In the genomic region with DNA sequence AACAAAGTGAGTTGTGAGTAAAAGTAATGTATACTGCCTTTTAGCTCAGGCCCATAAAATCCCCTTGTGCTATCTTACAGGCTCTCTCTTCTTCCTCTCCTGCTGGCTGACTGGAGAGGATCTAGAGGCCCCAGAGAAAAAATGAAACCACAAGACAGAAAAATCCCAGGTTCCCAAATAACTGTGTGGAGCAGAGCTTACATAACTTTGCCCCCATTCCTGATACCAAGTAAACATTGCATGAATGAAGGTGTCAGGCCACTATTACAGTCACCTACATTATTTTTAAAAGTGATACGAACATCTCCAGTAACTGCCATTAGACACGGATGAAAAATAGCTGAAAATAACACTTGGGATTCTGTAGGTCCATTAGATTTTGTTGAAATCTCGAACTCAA, we compare ENCODE assay signal across 26 cellular contexts.
DNase-seq lines count a peak whose midpoint lies in the region; ATAC-seq, FAIRE-seq and TF ChIP-seq lines count a peak whose summit lies in the region.
"Had no signal": no experiment of that assay in that cellular context is flagged by ENCODE, and none has a peak within 500 bp of the region (broad histone marks: within the 10 kb centered on the region; RNA-seq: fewer than 3 reads in every experiment).

No MANE protein-coding gene starts in this region.

- 85 to 86% methylated on average over 3 of the region's 3 CpGs for WGBS in lower leg skin, 2 donors

- no peak overlapping the region for H3K27ac ChIP-seq in GM23338 (ENCODE audit: low read depth)
- H3K27ac ChIP-seq: BLaER1 had no signal

- H3K27me3 Mint-ChIP-seq in GM23338 (ENCODE audit: insufficient read depth, low read depth, poor library complexity): no peaks in the 10 kb centered on the region

- H3K4me3 ChIP-seq in GM23338 (no peak overlapping the region), lower leg skin (ENCODE audit: low read depth, poor library complexity, severe bottlenecking) (no peak overlapping the region)
- H3K4me3 ChIP-seq: BLaER1, GM12878 had no signal

- no peaks in the 10 kb centered on the region for H3F3A ChIP-seq in GM23338 (replicated peaks; ENCODE audit: low read depth)

- ATAC-seq in GM23338 (no peak), left lobe of liver (peak; percentile 51), Right ventricle myocardium inferior (no peak)
- ATAC-seq: GM12878 had no signal

- intact Hi-C loops in lower leg skin (cut with DNase I; ENCODE audit: low total_unique reads): no loop called here
- intact Hi-C loops in Right ventricle myocardium inferior (cut with DNase I): no loop called here

- no peak overlapping the region for H3K4me2 ChIP-seq in GM23338
- H3K4me2 ChIP-seq: BLaER1 had no signal

- H3K27me3 ChIP-seq in GM23338 (ENCODE audit: insufficient read depth): no peaks in the 10 kb centered on the region
- H3K27me3 ChIP-seq: BE2C, BLaER1 had no signal

- 0 out of 2 replicates have a peak overlapping the region, but pooled peaks have one; percentile 24 for H2AFZ ChIP-seq in GM23338

- no peak for TF ChIP-seq CTCF in GM23338 (conservative IDR thresholded peaks at IDR 0.05; ENCODE audit: low read depth in 2 of 2)
- no peak for TF ChIP-seq CTCF in lower leg skin (IDR thresholded peaks at IDR 0.05)

- peaks cover 8% of the 10 kb centered on the region for H3K9me3 Mint-ChIP-seq in GM23338

- H3K36me3 ChIP-seq in GM23338 (ENCODE audit: insufficient read depth): no peaks in the 10 kb centered on the region; the same call in 1 of the 2 replicates
- H3K36me3 ChIP-seq: BE2C, BLaER1 had no signal

- no peak for TF ChIP-seq POLR2A in lower leg skin (IDR thresholded peaks at IDR 0.05)

- H3K4me1 Mint-ChIP-seq in GM23338: no peaks in the 10 kb centered on the region
- H3K4me1 Mint-ChIP-seq: CD4-positive, alpha-beta memory T cell; CD4-positive, CD25-positive, alpha-beta regulatory T cell; CD8-positive, alpha-beta memory T cell had no signal

- H3K4me1 ChIP-seq in GM23338 (ENCODE audit: insufficient read depth): peaks cover 4% of the 10 kb centered on the region; the same call in 1 of the 2 replicates
- H3K4me1 ChIP-seq: BE2C, BLaER1 had no signal

- no peak overlapping the region for H3K4me3 Mint-ChIP-seq in GM23338
- H3K4me3 Mint-ChIP-seq: CD14-positive monocyte; CD4-positive, alpha-beta memory T cell; CD4-positive, CD25-positive, alpha-beta regulatory T cell; CD8-positive, alpha-beta memory T cell had no signal

- no peaks in the 10 kb centered on the region for H4K20me1 ChIP-seq in GM23338 (replicated peaks; ENCODE audit: insufficient read depth)
- H4K20me1 ChIP-seq: BLaER1 had no signal

- H3K9me2 ChIP-seq in GM23338 (ENCODE audit: insufficient read depth): no peaks in the 10 kb centered on the region

- no peak for DNase-seq in GM23338 (ENCODE audit: low spot score)
- DNase-seq in HTR-8/SVneo (ENCODE audit: insufficient read length, low spot score): no peak
- DNase-seq in left lobe of liver (ENCODE audit: low spot score): no peak
- no peak for DNase-seq in mesenteric fat pad (ENCODE audit: low spot score)
- DNase-seq in lower leg skin (ENCODE audit: low spot score in 2 of 2): no peak
- no peak for DNase-seq in Right ventricle myocardium inferior (ENCODE audit: missing footprints)
- DNase-seq: 8988T; ACHN; BE2C; C1 segment of cervical spinal cord; CD4-positive, alpha-beta memory T cell; CD4-positive, CD25-positive, alpha-beta regulatory T cell; CD8-positive, alpha-beta memory T cell; COR-L47; DMS 273 treated with DMSO at 0.1 percent for 48 hours; DMS153; DMS53; DMS79; DND-41; EL; GDM1 had no signal

- peaks cover 3% of the 10 kb centered on the region; the same call in 1 of the 3 replicates for H3K36me3 Mint-ChIP-seq in GM23338 (ENCODE audit: low read depth)
- H3K36me3 Mint-ChIP-seq: CD14-positive monocyte; CD4-positive, alpha-beta memory T cell; CD4-positive, CD25-positive, alpha-beta regulatory T cell; CD8-positive, alpha-beta memory T cell had no signal

- no peaks in the 10 kb centered on the region for H3K79me2 ChIP-seq in GM23338 (replicated peaks; ENCODE audit: insufficient read depth)

- peak; percentile 13 for FAIRE-seq in HTR-8/SVneo (lab: Jason Lieb, UNC)
- FAIRE-seq: GM12878, GM12892, GM18507 had no signal

- H3K27ac Mint-ChIP-seq in GM23338: no peak overlapping the region
- H3K27ac Mint-ChIP-seq: CD14-positive monocyte; CD4-positive, alpha-beta memory T cell; CD4-positive, CD25-positive, alpha-beta regulatory T cell; CD8-positive, alpha-beta memory T cell had no signal

TF ChIP-seq in GM23338, 12 proteins besides CTCF, POLR2A, EP300 and RAD21:
- TF ChIP-seq, protein P1, sequence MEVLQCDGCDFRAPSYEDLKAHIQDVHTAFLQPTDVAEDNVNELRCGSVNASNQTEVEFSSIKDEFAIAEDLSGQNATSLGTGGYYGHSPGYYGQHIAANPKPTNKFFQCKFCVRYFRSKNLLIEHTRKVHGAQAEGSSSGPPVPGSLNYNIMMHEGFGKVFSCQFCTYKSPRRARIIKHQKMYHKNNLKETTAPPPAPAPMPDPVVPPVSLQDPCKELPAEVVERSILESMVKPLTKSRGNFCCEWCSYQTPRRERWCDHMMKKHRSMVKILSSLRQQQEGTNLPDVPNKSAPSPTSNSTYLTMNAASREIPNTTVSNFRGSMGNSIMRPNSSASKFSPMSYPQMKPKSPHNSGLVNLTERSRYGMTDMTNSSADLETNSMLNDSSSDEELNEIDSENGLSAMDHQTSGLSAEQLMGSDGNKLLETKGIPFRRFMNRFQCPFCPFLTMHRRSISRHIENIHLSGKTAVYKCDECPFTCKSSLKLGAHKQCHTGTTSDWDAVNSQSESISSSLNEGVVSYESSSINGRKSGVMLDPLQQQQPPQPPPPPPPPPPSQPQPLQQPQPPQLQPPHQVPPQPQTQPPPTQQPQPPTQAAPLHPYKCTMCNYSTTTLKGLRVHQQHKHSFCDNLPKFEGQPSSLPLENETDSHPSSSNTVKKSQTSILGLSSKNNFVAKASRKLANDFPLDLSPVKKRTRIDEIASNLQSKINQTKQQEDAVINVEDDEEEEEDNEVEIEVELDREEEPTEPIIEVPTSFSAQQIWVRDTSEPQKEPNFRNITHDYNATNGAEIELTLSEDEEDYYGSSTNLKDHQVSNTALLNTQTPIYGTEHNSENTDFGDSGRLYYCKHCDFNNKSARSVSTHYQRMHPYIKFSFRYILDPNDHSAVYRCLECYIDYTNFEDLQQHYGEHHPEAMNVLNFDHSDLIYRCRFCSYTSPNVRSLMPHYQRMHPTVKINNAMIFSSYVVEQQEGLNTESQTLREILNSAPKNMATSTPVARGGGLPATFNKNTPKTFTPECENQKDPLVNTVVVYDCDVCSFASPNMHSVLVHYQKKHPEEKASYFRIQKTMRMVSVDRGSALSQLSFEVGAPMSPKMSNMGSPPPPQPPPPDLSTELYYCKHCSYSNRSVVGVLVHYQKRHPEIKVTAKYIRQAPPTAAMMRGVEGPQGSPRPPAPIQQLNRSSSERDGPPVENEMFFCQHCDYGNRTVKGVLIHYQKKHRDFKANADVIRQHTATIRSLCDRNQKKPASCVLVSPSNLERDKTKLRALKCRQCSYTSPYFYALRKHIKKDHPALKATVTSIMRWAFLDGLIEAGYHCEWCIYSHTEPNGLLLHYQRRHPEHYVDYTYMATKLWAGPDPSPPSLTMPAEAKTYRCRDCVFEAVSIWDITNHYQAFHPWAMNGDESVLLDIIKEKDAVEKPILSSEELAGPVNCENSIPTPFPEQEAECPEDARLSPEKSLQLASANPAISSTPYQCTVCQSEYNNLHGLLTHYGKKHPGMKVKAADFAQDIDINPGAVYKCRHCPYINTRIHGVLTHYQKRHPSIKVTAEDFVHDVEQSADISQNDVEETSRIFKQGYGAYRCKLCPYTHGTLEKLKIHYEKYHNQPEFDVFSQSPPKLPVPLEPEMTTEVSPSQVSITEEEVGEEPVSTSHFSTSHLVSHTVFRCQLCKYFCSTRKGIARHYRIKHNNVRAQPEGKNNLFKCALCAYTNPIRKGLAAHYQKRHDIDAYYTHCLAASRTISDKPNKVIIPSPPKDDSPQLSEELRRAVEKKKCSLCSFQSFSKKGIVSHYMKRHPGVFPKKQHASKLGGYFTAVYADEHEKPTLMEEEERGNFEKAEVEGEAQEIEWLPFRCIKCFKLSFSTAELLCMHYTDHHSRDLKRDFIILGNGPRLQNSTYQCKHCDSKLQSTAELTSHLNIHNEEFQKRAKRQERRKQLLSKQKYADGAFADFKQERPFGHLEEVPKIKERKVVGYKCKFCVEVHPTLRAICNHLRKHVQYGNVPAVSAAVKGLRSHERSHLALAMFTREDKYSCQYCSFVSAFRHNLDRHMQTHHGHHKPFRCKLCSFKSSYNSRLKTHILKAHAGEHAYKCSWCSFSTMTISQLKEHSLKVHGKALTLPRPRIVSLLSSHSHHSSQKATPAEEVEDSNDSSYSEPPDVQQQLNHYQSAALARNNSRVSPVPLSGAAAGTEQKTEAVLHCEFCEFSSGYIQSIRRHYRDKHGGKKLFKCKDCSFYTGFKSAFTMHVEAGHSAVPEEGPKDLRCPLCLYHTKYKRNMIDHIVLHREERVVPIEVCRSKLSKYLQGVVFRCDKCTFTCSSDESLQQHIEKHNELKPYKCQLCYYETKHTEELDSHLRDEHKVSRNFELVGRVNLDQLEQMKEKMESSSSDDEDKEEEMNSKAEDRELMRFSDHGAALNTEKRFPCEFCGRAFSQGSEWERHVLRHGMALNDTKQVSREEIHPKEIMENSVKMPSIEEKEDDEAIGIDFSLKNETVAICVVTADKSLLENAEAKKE (CRISPR knock-in tag; IDR thresholded peaks at IDR 0.05): no peak
- TF ChIP-seq JUNB (IDR thresholded peaks at IDR 0.05; ENCODE audit: unreplicated experiment): no peak
